In genomic region chr7:1994931-1995330, GRCh38 we compare ENCODE assay signal across 19 cellular contexts.
DNase-seq lines count a peak whose midpoint lies in the region; ATAC-seq lines count a peak whose summit lies in the region.
"Had no signal": no experiment of that assay in that cellular context is flagged by ENCODE, and none has a peak within 500 bp of the region (broad histone marks: within the 10 kb centered on the region; RNA-seq: fewer than 3 reads in every experiment).

No MANE protein-coding gene starts in this region.

- H3K27ac Mint-ChIP-seq in immature natural killer cell, result no peak overlapping the region
- H3K27ac Mint-ChIP-seq: activated B cell treated with CpG ODN at 0.5 μM for 24 hours; activated naive CD8-positive, alpha-beta T cell treated with anti-CD3 and anti-CD28 coated beads, Interleukin-2, amount 10 ng/mL, durations not matched to agents 7 days and 5 days had no signal

- H3K9me3 Mint-ChIP-seq in immature natural killer cell, result no peaks in the 10 kb centered on the region
- H3K9me3 Mint-ChIP-seq: activated B cell treated with CpG ODN at 0.5 μM for 24 hours; activated naive CD8-positive, alpha-beta T cell treated with anti-CD3 and anti-CD28 coated beads, Interleukin-2, amount 10 ng/mL, durations not matched to agents 7 days and 5 days had no signal

- H3K4me1 Mint-ChIP-seq in immature natural killer cell, result peaks cover 3 to 10% of the 10 kb centered on the region in 2 donors
- H3K4me1 Mint-ChIP-seq: activated naive CD8-positive, alpha-beta T cell treated with anti-CD3 and anti-CD28 coated beads, Interleukin-2, amount 10 ng/mL, durations not matched to agents 7 days and 5 days had no signal

- ATAC-seq in GM18867 (IDR thresholded peaks at IDR 0.05; ENCODE audit: unreplicated experiment), result no peak
- ATAC-seq: left ventricle myocardium superior, upper lobe of right lung had no signal

- H3K36me3 Mint-ChIP-seq in immature natural killer cell, result peaks cover 0 to 3% (median 0%) of the 10 kb centered on the region in 3 donors
- H3K36me3 Mint-ChIP-seq: activated naive CD8-positive, alpha-beta T cell treated with anti-CD3 and anti-CD28 coated beads, Interleukin-2, amount 10 ng/mL, durations not matched to agents 7 days and 5 days had no signal

- no peak overlapping the region for H3K4me3 ChIP-seq in skeletal muscle cell (ENCODE audit: low read depth, low read length)
- H3K4me3 ChIP-seq: upper lobe of right lung had no signal

- H3K4me3 Mint-ChIP-seq in immature natural killer cell, result no peak overlapping the region
- H3K4me3 Mint-ChIP-seq: activated B cell treated with CpG ODN at 0.5 μM for 24 hours; activated naive CD8-positive, alpha-beta T cell treated with anti-CD3 and anti-CD28 coated beads, Interleukin-2, amount 10 ng/mL, durations not matched to agents 7 days and 5 days had no signal

- H3K27me3 Mint-ChIP-seq in immature natural killer cell (ENCODE audit: low read depth in 3 of 3), result peaks cover 0 to 3% (median 0%) of the 10 kb centered on the region in 3 donors
- H3K27me3 Mint-ChIP-seq: activated B cell treated with CpG ODN at 0.5 μM for 24 hours; activated naive CD8-positive, alpha-beta T cell treated with anti-CD3 and anti-CD28 coated beads, Interleukin-2, amount 10 ng/mL, durations not matched to agents 7 days and 5 days had no signal

- peak; percentile 11 for DNase-seq in NCI-H2171 treated with DMSO at 0.1 percent for 48 hours (lab: John Stamatoyannopoulos, UW)
- DNase-seq in NCI-H2171 (lab: John Stamatoyannopoulos, UW), result no peak
- DNase-seq in NCI-H2029 (lab: John Stamatoyannopoulos, UW), result peak; percentile 90
- DNase-seq in NCI-H774 (lab: John Stamatoyannopoulos, UW), result peak; percentile 61
- peak; percentile 36 for DNase-seq in skeletal muscle cell (ENCODE audit: low read depth)
- DNase-seq in HK-2 (ENCODE audit: unreplicated experiment), result no peak
- DNase-seq in immature natural killer cell, result no peak
- DNase-seq: activated B cell treated with CpG ODN at 0.5 μM for 24 hours; activated CD4-positive, alpha-beta T cell treated with anti-CD3 and anti-CD28 coated beads, Interleukin-2, amount 50 U/mL, for 48 hours; activated naive CD8-positive, alpha-beta T cell treated with anti-CD3 and anti-CD28 coated beads, Interleukin-2, amount 10 ng/mL, durations not matched to agents 7 days and 5 days; cerebellar nuclear complex; COR-L47; left ventricle myocardium superior; midbrain; NCI-H2227 treated with DMSO at 0.1 percent for 48 hours; substantia nigra; T-helper 9 cell; upper lobe of right lung had no signal

Comparison
In these comparisons a context has a peak if more than half of its experiments do, and no peak if none do; other contexts are left out.
1. DNase-seq: peak in NCI-H2171 treated with DMSO at 0.1 percent for 48 hours (single experiment), NCI-H2029 (single experiment), NCI-H774 (single experiment) and skeletal muscle cell (single experiment); none in NCI-H2171 (single experiment), HK-2 (single experiment) and immature natural killer cell (0 of 3).